8 cellular contexts compared by ENCODE assay signal in the genomic region with DNA sequence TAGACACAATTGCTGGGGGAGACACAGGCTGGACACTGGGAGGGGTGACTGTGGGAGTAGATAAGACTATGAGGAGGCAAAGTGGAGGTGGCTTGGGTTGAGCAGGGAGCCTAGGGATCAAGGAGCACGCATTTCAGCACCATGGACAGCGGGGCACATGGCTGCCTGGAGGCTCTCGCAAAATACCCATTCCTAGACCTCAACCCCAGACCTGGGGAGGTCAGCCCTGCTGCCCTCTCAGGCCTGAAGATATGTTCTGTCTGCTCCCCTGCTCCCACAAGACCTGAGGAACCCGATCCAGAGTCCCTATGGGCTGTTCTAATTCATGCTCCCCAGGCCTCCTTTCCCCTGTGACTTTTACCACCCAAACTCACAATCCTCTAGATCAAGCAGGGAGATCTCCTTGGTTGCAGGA.
A peak's percentile ranks its signal among the peaks of the same experiment; 100 is the strongest.
DNase-seq lines count a peak whose midpoint lies in the region; ATAC-seq and TF ChIP-seq lines count a peak whose summit lies in the region.

No MANE protein-coding gene starts in this region.

- ATAC-seq in GM21737 (IDR thresholded peaks at IDR 0.05; ENCODE audit: unreplicated experiment) (no peak), HG03571 (IDR thresholded peaks at IDR 0.05; ENCODE audit: unreplicated experiment) (no peak)

- H3K9me3 ChIP-seq in parathyroid adenoma (ENCODE audit: control insufficient read depth, low read length): no peaks in the 10 kb centered on the region

- DNase-seq in activated T-cell treated with anti-CD3 and anti-CD28 coated beads for 1 hour (ENCODE audit: low read depth) (peak; percentile 33), activated T-cell treated with anti-CD3 and anti-CD28 coated beads for 4 hours (no peak), T-helper 1 cell (peak in 3 of 5 donors; percentile 15 to 26 (median 21)), NCI-H524 (lab: John Stamatoyannopoulos, UW) (no peak)
- peak; percentile 34 for DNase-seq in effector CD4-positive, alpha-beta T cell

- no peak overlapping the region for H3K4me3 ChIP-seq in parathyroid adenoma (ENCODE audit: low read depth, low read length)

- peak overlapping the region; percentile 98 for H3K27ac ChIP-seq in parathyroid adenoma

- no peak overlapping the region for H2AFZ ChIP-seq in parathyroid adenoma

- no peak overlapping the region for H3K9ac ChIP-seq in parathyroid adenoma

- no peaks in the 10 kb centered on the region for H3K27me3 ChIP-seq in parathyroid adenoma (ENCODE audit: control insufficient read depth, insufficient read depth, low read length)

- H3K36me3 ChIP-seq in parathyroid adenoma (ENCODE audit: control insufficient read depth, insufficient read depth, low read length): no peaks in the 10 kb centered on the region

- peaks cover 53% of the 10 kb centered on the region for H3K4me1 ChIP-seq in parathyroid adenoma

- no peaks in the 10 kb centered on the region for H3K79me2 ChIP-seq in parathyroid adenoma

- no peak for TF ChIP-seq CTCF in parathyroid adenoma (IDR thresholded peaks at IDR 0.05)

- H3K4me2 ChIP-seq in parathyroid adenoma (ENCODE audit: low read length): no peak overlapping the region

Comparison
In these comparisons a context has a peak if more than half of its experiments do, and no peak if none do; other contexts are left out.
1. DNase-seq: peak in activated T-cell treated with anti-CD3 and anti-CD28 coated beads for 1 hour (single experiment), T-helper 1 cell (3 of 5) and effector CD4-positive, alpha-beta T cell (single experiment); none in activated T-cell treated with anti-CD3 and anti-CD28 coated beads for 4 hours (single experiment) and NCI-H524 (0 of 2).